Comparison of ENCODE assay signal across 1 cellular context in the genomic region with DNA sequence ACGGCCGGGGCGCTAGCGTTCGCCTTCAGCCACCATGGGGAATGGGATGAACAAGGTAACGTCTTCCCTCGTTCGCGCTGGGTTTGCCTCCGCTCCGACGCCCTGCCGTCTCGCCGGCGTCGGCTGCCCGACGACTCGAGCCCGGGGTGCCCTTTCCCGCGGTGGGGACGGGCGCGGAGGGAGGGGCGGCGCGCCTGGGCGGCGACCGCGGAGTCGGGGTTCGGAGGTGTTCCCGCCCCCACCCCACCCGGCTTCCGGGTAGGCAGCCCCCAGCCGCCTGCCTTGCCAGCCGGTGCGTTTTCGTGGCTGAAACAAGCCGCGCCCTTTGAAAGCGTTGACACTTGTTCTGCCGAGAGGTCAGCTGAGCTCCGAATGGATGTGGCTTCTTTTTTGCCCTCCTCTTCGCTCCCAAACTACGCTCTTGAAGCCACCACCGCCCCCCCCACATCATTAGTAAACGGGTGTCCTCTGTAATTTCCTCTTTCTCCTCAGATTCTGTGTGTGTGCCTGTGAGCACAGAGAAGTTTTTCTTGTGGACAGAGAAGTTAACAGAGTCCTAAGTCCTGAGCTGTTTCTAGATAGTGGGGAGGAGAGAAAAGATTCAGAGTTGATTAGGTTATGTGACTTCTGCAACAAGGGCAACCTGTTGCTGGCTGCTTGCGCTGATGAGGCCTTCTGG.
TF ChIP-seq lines count a peak whose summit lies in the region.

No MANE protein-coding gene starts in this region.

TF ChIP-seq in HepG2, 621 proteins besides CTCF, POLR2A, EP300 and RAD21 (continued from another document and continues in another):
- TF ChIP-seq, protein P1, sequence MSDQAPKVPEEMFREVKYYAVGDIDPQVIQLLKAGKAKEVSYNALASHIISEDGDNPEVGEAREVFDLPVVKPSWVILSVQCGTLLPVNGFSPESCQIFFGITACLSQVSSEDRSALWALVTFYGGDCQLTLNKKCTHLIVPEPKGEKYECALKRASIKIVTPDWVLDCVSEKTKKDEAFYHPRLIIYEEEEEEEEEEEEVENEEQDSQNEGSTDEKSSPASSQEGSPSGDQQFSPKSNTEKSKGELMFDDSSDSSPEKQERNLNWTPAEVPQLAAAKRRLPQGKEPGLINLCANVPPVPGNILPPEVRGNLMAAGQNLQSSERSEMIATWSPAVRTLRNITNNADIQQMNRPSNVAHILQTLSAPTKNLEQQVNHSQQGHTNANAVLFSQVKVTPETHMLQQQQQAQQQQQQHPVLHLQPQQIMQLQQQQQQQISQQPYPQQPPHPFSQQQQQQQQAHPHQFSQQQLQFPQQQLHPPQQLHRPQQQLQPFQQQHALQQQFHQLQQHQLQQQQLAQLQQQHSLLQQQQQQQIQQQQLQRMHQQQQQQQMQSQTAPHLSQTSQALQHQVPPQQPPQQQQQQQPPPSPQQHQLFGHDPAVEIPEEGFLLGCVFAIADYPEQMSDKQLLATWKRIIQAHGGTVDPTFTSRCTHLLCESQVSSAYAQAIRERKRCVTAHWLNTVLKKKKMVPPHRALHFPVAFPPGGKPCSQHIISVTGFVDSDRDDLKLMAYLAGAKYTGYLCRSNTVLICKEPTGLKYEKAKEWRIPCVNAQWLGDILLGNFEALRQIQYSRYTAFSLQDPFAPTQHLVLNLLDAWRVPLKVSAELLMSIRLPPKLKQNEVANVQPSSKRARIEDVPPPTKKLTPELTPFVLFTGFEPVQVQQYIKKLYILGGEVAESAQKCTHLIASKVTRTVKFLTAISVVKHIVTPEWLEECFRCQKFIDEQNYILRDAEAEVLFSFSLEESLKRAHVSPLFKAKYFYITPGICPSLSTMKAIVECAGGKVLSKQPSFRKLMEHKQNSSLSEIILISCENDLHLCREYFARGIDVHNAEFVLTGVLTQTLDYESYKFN (CRISPR knock-in tag; conservative IDR thresholded peaks at IDR 0.05) = no peak
- TF ChIP-seq ZNF746 (CRISPR knock-in tag; IDR thresholded peaks at IDR 0.05) = 0 out of 2 replicates have a peak, but pooled peaks have one; percentile 3
- no peak for TF ChIP-seq NR2F2 (IDR thresholded peaks at IDR 0.05; ENCODE audit: borderline replicate concordance, low read depth)
- TF ChIP-seq ELF3 (CRISPR knock-in tag; IDR thresholded peaks at IDR 0.05) = peak; percentile 67
- TF ChIP-seq, protein P2, sequence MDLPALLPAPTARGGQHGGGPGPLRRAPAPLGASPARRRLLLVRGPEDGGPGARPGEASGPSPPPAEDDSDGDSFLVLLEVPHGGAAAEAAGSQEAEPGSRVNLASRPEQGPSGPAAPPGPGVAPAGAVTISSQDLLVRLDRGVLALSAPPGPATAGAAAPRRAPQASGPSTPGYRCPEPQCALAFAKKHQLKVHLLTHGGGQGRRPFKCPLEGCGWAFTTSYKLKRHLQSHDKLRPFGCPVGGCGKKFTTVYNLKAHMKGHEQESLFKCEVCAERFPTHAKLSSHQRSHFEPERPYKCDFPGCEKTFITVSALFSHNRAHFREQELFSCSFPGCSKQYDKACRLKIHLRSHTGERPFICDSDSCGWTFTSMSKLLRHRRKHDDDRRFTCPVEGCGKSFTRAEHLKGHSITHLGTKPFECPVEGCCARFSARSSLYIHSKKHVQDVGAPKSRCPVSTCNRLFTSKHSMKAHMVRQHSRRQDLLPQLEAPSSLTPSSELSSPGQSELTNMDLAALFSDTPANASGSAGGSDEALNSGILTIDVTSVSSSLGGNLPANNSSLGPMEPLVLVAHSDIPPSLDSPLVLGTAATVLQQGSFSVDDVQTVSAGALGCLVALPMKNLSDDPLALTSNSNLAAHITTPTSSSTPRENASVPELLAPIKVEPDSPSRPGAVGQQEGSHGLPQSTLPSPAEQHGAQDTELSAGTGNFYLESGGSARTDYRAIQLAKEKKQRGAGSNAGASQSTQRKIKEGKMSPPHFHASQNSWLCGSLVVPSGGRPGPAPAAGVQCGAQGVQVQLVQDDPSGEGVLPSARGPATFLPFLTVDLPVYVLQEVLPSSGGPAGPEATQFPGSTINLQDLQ (CRISPR knock-in tag; IDR thresholded peaks at IDR 0.05) = no peak
- TF ChIP-seq ZNF614 (CRISPR knock-in tag; IDR thresholded peaks at IDR 0.05; ENCODE audit: borderline replicate concordance) = no peak; the same call in 1 of the 2 replicates
- no peak for TF ChIP-seq CREB1 (IDR thresholded peaks at IDR 0.05)
- no peak for TF ChIP-seq CREB1 (CRISPR knock-in tag; IDR thresholded peaks at IDR 0.05)
- TF ChIP-seq ZNF224 (CRISPR knock-in tag; IDR thresholded peaks at IDR 0.05) = no peak
- TF ChIP-seq, protein P3, sequence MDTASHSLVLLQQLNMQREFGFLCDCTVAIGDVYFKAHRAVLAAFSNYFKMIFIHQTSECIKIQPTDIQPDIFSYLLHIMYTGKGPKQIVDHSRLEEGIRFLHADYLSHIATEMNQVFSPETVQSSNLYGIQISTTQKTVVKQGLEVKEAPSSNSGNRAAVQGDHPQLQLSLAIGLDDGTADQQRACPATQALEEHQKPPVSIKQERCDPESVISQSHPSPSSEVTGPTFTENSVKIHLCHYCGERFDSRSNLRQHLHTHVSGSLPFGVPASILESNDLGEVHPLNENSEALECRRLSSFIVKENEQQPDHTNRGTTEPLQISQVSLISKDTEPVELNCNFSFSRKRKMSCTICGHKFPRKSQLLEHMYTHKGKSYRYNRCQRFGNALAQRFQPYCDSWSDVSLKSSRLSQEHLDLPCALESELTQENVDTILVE (CRISPR knock-in tag; IDR thresholded peaks at IDR 0.05) = no peak
- TF ChIP-seq, protein P4, sequence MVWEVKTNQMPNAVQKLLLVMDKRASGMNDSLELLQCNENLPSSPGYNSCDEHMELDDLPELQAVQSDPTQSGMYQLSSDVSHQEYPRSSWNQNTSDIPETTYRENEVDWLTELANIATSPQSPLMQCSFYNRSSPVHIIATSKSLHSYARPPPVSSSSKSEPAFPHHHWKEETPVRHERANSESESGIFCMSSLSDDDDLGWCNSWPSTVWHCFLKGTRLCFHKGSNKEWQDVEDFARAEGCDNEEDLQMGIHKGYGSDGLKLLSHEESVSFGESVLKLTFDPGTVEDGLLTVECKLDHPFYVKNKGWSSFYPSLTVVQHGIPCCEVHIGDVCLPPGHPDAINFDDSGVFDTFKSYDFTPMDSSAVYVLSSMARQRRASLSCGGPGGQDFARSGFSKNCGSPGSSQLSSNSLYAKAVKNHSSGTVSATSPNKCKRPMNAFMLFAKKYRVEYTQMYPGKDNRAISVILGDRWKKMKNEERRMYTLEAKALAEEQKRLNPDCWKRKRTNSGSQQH (CRISPR knock-in tag; IDR thresholded peaks at IDR 0.05; ENCODE audit: low read depth) = no peak
- TF ChIP-seq TEAD2 (CRISPR knock-in tag; IDR thresholded peaks at IDR 0.05) = no peak
- TF ChIP-seq ZFYVE20 (CRISPR knock-in tag; IDR thresholded peaks at IDR 0.05; ENCODE audit: borderline replicate concordance, low read depth) = 0 out of 2 replicates have a peak, but pooled peaks have one; percentile 17
- TF ChIP-seq EED (CRISPR knock-in tag; IDR thresholded peaks at IDR 0.05) = peak; percentile 67; the same call in 1 of the 2 replicates
- peak; percentile 82; the same call in 1 of the 2 replicates for TF ChIP-seq ZNF816 (CRISPR knock-in tag; IDR thresholded peaks at IDR 0.05; ENCODE audit: borderline replicate concordance)
- peak; percentile 96 for TF ChIP-seq FOXC1 (CRISPR knock-in tag; IDR thresholded peaks at IDR 0.05; ENCODE audit: borderline replicate concordance)
- no peak for TF ChIP-seq RBAK (CRISPR knock-in tag; IDR thresholded peaks at IDR 0.05)
- no peak for TF ChIP-seq EHMT2 (IDR thresholded peaks at IDR 0.05; ENCODE audit: borderline replicate concordance, low read depth, low read length)
- peak; percentile 68 for TF ChIP-seq AHR (CRISPR knock-in tag; IDR thresholded peaks at IDR 0.05)
- TF ChIP-seq, protein P5, sequence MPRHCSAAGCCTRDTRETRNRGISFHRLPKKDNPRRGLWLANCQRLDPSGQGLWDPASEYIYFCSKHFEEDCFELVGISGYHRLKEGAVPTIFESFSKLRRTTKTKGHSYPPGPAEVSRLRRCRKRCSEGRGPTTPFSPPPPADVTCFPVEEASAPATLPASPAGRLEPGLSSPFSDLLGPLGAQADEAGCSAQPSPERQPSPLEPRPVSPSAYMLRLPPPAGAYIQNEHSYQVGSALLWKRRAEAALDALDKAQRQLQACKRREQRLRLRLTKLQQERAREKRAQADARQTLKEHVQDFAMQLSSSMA (CRISPR knock-in tag; IDR thresholded peaks at IDR 0.05) = 0 out of 2 replicates have a peak, but pooled peaks have one; percentile 51
- TF ChIP-seq ZNF337 (CRISPR knock-in tag; IDR thresholded peaks at IDR 0.05; ENCODE audit: borderline replicate concordance, low read depth) = no peak
- peak; percentile 96 for TF ChIP-seq IRX3 (CRISPR knock-in tag; IDR thresholded peaks at IDR 0.05; ENCODE audit: borderline replicate concordance, low read depth)
- no peak for TF ChIP-seq ATF7-NPFF (CRISPR knock-in tag; IDR thresholded peaks at IDR 0.05; ENCODE audit: low read depth)
- no peak for TF ChIP-seq CBX5 (CRISPR knock-in tag; IDR thresholded peaks at IDR 0.05; ENCODE audit: borderline replicate concordance)
- no peak for TF ChIP-seq XBP1 (CRISPR knock-in tag; IDR thresholded peaks at IDR 0.05)
- peak; percentile 61; the same call in 1 of the 2 replicates for TF ChIP-seq YEATS4 (CRISPR knock-in tag; IDR thresholded peaks at IDR 0.05; ENCODE audit: borderline replicate concordance)
- TF ChIP-seq, protein P6, sequence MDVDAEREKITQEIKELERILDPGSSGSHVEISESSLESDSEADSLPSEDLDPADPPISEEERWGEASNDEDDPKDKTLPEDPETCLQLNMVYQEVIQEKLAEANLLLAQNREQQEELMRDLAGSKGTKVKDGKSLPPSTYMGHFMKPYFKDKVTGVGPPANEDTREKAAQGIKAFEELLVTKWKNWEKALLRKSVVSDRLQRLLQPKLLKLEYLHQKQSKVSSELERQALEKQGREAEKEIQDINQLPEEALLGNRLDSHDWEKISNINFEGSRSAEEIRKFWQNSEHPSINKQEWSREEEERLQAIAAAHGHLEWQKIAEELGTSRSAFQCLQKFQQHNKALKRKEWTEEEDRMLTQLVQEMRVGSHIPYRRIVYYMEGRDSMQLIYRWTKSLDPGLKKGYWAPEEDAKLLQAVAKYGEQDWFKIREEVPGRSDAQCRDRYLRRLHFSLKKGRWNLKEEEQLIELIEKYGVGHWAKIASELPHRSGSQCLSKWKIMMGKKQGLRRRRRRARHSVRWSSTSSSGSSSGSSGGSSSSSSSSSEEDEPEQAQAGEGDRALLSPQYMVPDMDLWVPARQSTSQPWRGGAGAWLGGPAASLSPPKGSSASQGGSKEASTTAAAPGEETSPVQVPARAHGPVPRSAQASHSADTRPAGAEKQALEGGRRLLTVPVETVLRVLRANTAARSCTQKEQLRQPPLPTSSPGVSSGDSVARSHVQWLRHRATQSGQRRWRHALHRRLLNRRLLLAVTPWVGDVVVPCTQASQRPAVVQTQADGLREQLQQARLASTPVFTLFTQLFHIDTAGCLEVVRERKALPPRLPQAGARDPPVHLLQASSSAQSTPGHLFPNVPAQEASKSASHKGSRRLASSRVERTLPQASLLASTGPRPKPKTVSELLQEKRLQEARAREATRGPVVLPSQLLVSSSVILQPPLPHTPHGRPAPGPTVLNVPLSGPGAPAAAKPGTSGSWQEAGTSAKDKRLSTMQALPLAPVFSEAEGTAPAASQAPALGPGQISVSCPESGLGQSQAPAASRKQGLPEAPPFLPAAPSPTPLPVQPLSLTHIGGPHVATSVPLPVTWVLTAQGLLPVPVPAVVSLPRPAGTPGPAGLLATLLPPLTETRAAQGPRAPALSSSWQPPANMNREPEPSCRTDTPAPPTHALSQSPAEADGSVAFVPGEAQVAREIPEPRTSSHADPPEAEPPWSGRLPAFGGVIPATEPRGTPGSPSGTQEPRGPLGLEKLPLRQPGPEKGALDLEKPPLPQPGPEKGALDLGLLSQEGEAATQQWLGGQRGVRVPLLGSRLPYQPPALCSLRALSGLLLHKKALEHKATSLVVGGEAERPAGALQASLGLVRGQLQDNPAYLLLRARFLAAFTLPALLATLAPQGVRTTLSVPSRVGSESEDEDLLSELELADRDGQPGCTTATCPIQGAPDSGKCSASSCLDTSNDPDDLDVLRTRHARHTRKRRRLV (CRISPR knock-in tag; IDR thresholded peaks at IDR 0.05) = no peak
- no peak; the same call in 2 of the 3 replicates for TF ChIP-seq MXI1 (IDR thresholded peaks at IDR 0.05; ENCODE audit: borderline replicate concordance, low read depth, low read length)
- TF ChIP-seq, protein P7, sequence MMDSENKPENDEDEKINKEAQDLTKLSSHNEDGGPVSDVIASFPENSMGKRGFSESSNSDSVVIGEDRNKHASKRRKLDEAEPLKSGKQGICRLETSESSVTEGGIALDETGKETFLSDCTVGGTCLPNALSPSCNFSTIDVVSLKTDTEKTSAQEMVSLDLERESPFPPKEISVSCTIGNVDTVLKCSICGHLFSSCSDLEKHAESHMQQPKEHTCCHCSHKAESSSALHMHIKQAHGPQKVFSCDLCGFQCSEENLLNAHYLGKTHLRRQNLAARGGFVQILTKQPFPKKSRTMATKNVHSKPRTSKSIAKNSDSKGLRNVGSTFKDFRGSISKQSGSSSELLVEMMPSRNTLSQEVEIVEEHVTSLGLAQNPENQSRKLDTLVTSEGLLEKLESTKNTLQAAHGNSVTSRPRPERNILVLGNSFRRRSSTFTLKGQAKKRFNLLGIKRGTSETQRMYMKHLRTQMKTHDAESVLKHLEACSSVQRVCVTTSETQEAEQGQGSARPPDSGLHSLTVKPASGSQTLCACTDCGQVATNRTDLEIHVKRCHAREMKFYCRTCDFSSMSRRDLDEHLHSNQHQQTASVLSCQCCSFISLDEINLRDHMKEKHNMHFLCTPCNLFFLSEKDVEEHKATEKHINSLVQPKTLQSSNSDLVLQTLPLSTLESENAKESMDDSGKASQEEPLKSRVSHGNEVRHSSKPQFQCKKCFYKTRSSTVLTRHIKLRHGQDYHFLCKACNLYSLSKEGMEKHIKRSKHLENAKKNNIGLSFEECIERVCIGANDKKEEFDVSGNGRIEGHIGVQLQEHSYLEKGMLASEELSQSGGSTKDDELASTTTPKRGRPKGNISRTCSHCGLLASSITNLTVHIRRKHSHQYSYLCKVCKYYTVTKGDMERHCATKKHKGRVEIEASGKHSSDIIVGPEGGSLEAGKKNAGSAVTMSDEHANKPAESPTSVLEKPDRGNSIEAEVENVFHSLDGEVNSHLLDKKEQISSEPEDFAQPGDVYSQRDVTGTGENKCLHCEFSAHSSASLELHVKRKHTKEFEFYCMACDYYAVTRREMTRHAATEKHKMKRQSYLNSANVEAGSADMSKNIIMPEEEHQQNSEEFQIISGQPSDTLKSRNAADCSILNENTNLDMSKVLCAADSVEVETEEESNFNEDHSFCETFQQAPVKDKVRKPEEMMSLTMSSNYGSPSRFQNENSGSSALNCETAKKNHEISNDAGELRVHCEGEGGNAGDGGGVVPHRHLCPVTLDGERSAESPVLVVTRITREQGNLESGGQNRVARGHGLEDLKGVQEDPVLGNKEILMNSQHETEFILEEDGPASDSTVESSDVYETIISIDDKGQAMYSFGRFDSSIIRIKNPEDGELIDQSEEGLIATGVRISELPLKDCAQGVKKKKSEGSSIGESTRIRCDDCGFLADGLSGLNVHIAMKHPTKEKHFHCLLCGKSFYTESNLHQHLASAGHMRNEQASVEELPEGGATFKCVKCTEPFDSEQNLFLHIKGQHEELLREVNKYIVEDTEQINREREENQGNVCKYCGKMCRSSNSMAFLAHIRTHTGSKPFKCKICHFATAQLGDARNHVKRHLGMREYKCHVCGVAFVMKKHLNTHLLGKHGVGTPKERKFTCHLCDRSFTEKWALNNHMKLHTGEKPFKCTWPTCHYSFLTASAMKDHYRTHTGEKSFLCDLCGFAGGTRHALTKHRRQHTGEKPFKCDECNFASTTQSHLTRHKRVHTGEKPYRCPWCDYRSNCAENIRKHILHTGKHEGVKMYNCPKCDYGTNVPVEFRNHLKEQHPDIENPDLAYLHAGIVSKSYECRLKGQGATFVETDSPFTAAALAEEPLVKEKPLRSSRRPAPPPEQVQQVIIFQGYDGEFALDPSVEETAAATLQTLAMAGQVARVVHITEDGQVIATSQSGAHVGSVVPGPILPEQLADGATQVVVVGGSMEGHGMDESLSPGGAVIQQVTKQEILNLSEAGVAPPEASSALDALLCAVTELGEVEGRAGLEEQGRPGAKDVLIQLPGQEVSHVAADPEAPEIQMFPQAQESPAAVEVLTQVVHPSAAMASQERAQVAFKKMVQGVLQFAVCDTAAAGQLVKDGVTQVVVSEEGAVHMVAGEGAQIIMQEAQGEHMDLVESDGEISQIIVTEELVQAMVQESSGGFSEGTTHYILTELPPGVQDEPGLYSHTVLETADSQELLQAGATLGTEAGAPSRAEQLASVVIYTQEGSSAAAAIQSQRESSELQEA (CRISPR knock-in tag; IDR thresholded peaks at IDR 0.05; ENCODE audit: not compliant biosample characterization) = peak; percentile 50
